In the genomic region with DNA sequence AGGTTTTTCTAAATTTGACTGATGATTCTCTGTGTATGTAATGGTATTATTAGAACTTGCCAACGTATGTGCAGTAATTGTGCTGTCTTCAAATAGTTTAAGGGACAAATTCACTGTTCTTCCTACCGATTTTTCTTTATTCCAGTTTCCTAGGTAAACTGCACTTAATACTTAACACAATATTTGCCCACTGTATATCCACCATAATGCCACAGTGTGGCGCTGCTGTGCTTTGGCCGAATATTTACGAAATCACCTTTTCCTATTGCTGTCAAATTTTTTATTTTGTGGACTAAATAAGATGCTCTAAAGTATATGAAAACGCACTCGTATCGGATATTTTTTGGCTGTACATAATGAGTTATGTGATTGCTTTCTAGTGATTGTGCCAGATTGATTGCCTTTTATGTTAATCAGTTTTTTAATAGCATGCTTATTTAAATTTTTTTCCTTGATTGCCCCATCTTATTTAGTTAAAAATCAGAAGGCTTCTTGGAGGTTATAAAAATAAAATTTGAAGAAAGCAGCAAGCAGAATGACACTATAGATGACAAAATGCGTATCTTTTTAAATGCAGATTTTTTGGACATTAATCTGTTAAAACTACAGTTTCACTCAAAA, we compare ENCODE assay signal across 8 cellular contexts. TPM values are rescaled to one million over a fixed set of nuclear protein-coding genes. Genes with fewer than 3 reads are reported as not detected.
DNase-seq lines count a peak whose midpoint lies in the region; ATAC-seq, FAIRE-seq and TF ChIP-seq lines count a peak whose summit lies in the region.

No MANE protein-coding gene starts in this region.

- H3K36me3 ChIP-seq in upper lobe of right lung = peaks cover 30% of the 10 kb centered on the region

- DNase-seq in CD4-positive, alpha-beta T cell = peak in 8 of 10 experiments; percentile 6 to 28 (median 18)
- DNase-seq in NCI-H2029 treated with DMSO at 0.1 percent for 48 hours (lab: John Stamatoyannopoulos, UW) (peak; percentile 15), myocyte (ENCODE audit: low read depth) (peak; percentile 55), upper lobe of right lung (peak; percentile 52)
- DNase-seq in activated CD4-positive, alpha-beta T cell treated with anti-CD3 and anti-CD28 coated beads, Interleukin-2, amount 10 ng/mL, durations not matched to agents 24 days and 14 days = peak; percentile 76

- peak overlapping the region; percentile 5 for H3K27ac Mint-ChIP-seq in CD4-positive, alpha-beta T cell
- H3K27ac Mint-ChIP-seq in activated CD4-positive, alpha-beta T cell treated with anti-CD3 and anti-CD28 coated beads, Interleukin-2, amount 10 ng/mL, durations not matched to agents 24 days and 14 days = no peak overlapping the region

- peak; percentile 83 for ATAC-seq in CD4-positive, alpha-beta T cell (ENCODE audit: poor library complexity)
- ATAC-seq in GM19395 (IDR thresholded peaks at IDR 0.05; ENCODE audit: unreplicated experiment) (peak; percentile 27), upper lobe of right lung (peak; percentile 83), HG02759 (IDR thresholded peaks at IDR 0.05; ENCODE audit: unreplicated experiment) (no peak)

- H3K4me1 ChIP-seq in upper lobe of right lung = peaks cover 12% of the 10 kb centered on the region

- intact Hi-C loops in CD4-positive, alpha-beta T cell (cut with DNase I, micrococcal nuclease) = loop anchor here in 1 of 2 experiments (10.0 kb wide), 1 partner anchor 1767 kb away; the partner anchor contains the start of gene SLC35F2
- intact Hi-C loops in activated CD4-positive, alpha-beta T cell treated with anti-CD3 and anti-CD28 coated beads, Interleukin-2, amount 10 ng/mL, durations not matched to agents 24 days and 14 days (cut with micrococcal nuclease) = loop anchor here (1.0 kb wide), 1 partner anchor 9 kb away; no protein-coding TSS in a partner anchor
- intact Hi-C loops in upper lobe of right lung (cut with DNase I) = no loop called here

- H3K4me3 Mint-ChIP-seq in CD4-positive, alpha-beta T cell = no peak overlapping the region
- H3K4me3 Mint-ChIP-seq in activated CD4-positive, alpha-beta T cell treated with anti-CD3 and anti-CD28 coated beads, Interleukin-2, amount 10 ng/mL, durations not matched to agents 24 days and 14 days = no peak overlapping the region

- no peak overlapping the region for H3K27ac ChIP-seq in CD4-positive, alpha-beta T cell (ENCODE audit: low read depth, low read length)
- H3K27ac ChIP-seq in upper lobe of right lung = no peak overlapping the region

- POLR2A ChIA-PET in CD4-positive, alpha-beta T cell (lab: Charles Lee) = no interaction called here

- no peaks in the 10 kb centered on the region for H3K27me3 ChIP-seq in CD4-positive, alpha-beta T cell (ENCODE audit: control insufficient read depth, insufficient read depth, low read length)
- no peaks in the 10 kb centered on the region for H3K27me3 ChIP-seq in upper lobe of right lung

- no peak overlapping the region for H3K4me3 ChIP-seq in upper lobe of right lung

- CTCF ChIA-PET in CD4-positive, alpha-beta T cell (lab: Charles Lee) = no interaction called here

- peak; percentile 86 for TF ChIP-seq CTCF in CD4-positive, alpha-beta T cell (IDR thresholded peaks at IDR 0.05)
- peak; percentile 87 for TF ChIP-seq CTCF in upper lobe of right lung (IDR thresholded peaks at IDR 0.05)

- FAIRE-seq in endometrium (lab: Jason Lieb, UNC) = peak; percentile 18

- H3K27me3 Mint-ChIP-seq in CD4-positive, alpha-beta T cell = no peaks in the 10 kb centered on the region
- H3K27me3 Mint-ChIP-seq in activated CD4-positive, alpha-beta T cell treated with anti-CD3 and anti-CD28 coated beads, Interleukin-2, amount 10 ng/mL, durations not matched to agents 24 days and 14 days = no peaks in the 10 kb centered on the region

- H3K4me1 Mint-ChIP-seq in CD4-positive, alpha-beta T cell (ENCODE audit: low read depth) = peaks cover 65% of the 10 kb centered on the region
- peaks cover 37% of the 10 kb centered on the region for H3K4me1 Mint-ChIP-seq in activated CD4-positive, alpha-beta T cell treated with anti-CD3 and anti-CD28 coated beads, Interleukin-2, amount 10 ng/mL, durations not matched to agents 24 days and 14 days

- no peaks in the 10 kb centered on the region for H3K9me3 ChIP-seq in CD4-positive, alpha-beta T cell (ENCODE audit: control insufficient read depth, low read length)
- H3K9me3 ChIP-seq in upper lobe of right lung = no peaks in the 10 kb centered on the region

- no peaks in the 10 kb centered on the region for H3K9me3 Mint-ChIP-seq in CD4-positive, alpha-beta T cell
- H3K9me3 Mint-ChIP-seq in activated CD4-positive, alpha-beta T cell treated with anti-CD3 and anti-CD28 coated beads, Interleukin-2, amount 10 ng/mL, durations not matched to agents 24 days and 14 days = no peaks in the 10 kb centered on the region

- peaks cover 80% of the 10 kb centered on the region for H3K36me3 Mint-ChIP-seq in CD4-positive, alpha-beta T cell (ENCODE audit: low read depth)
- H3K36me3 Mint-ChIP-seq in activated CD4-positive, alpha-beta T cell treated with anti-CD3 and anti-CD28 coated beads, Interleukin-2, amount 10 ng/mL, durations not matched to agents 24 days and 14 days (ENCODE audit: low read depth) = peaks cover 40% of the 10 kb centered on the region

RNA-seq across cellular contexts. Expression of gene AASDHPPT, which starts 10.5 kb away (rescaled TPM):
- 10 to 100 TPM; 14.9 to 19.6 TPM for total RNA-seq in CD4-positive, alpha-beta T cell
- total RNA-seq in activated CD4-positive, alpha-beta T cell treated with anti-CD3 and anti-CD28 coated beads, Interleukin-2, amount 10 ng/mL, durations not matched to agents 24 days and 14 days = 43.8 and 45.7 TPM in 2 replicates
- total RNA-seq in myocyte = 66.7 and 80.2 TPM in 2 replicates
- 21.4 TPM for polyA plus RNA-seq in myocyte (2012)
- 27.4 TPM for total RNA-seq in upper lobe of right lung

RNA-seq across cellular contexts. Expression of gene KBTBD3, which starts 10.8 kb away (rescaled TPM):
- 1 to 10 TPM; 5.7 to 8.1 TPM for total RNA-seq in CD4-positive, alpha-beta T cell
- total RNA-seq in activated CD4-positive, alpha-beta T cell treated with anti-CD3 and anti-CD28 coated beads, Interleukin-2, amount 10 ng/mL, durations not matched to agents 24 days and 14 days = 3.8 and 4.0 TPM in 2 replicates
- 2.5 and 3.7 TPM in 2 replicates for total RNA-seq in myocyte
- 2.7 TPM for polyA plus RNA-seq in myocyte (2012)
- 10.8 TPM for total RNA-seq in upper lobe of right lung

Comparison
In these comparisons a context has a peak if more than half of its experiments do, and no peak if none do; other contexts are left out.
1. DNase-seq: peak in every context shown above with its lines; median percentile 76 in activated CD4-positive, alpha-beta T cell treated with anti-CD3 and anti-CD28 coated beads, Interleukin-2, amount 10 ng/mL, durations not matched to agents 24 days and 14 days; 55 in myocyte; 52 in upper lobe of right lung; 18 in CD4-positive, alpha-beta T cell; 15 in NCI-H2029 treated with DMSO at 0.1 percent for 48 hours.